In genomic region chr6:28710466-28711191, GRCh38 we compare ENCODE assay signal across 1 cellular context.
A peak's percentile ranks its signal among the peaks of the same experiment; 100 is the strongest.
TF ChIP-seq lines count a peak whose summit lies in the region.

No MANE protein-coding gene starts in this region.

TF ChIP-seq in HEK293, 187 proteins besides CTCF, POLR2A, EP300 and RAD21 (continued from another document and continues in another):
- TF ChIP-seq, protein P1, sequence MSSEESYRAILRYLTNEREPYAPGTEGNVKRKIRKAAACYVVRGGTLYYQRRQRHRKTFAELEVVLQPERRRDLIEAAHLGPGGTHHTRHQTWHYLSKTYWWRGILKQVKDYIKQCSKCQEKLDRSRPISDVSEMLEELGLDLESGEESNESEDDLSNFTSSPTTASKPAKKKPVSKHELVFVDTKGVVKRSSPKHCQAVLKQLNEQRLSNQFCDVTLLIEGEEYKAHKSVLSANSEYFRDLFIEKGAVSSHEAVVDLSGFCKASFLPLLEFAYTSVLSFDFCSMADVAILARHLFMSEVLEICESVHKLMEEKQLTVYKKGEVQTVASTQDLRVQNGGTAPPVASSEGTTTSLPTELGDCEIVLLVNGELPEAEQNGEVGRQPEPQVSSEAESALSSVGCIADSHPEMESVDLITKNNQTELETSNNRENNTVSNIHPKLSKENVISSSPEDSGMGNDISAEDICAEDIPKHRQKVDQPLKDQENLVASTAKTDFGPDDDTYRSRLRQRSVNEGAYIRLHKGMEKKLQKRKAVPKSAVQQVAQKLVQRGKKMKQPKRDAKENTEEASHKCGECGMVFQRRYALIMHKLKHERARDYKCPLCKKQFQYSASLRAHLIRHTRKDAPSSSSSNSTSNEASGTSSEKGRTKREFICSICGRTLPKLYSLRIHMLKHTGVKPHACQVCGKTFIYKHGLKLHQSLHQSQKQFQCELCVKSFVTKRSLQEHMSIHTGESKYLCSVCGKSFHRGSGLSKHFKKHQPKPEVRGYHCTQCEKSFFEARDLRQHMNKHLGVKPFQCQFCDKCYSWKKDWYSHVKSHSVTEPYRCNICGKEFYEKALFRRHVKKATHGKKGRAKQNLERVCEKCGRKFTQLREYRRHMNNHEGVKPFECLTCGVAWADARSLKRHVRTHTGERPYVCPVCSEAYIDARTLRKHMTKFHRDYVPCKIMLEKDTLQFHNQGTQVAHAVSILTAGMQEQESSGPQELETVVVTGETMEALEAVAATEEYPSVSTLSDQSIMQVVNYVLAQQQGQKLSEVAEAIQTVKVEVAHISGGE (tag by site-specific recombination; conservative IDR thresholded peaks at IDR 0.05; ENCODE audit: low read depth), result no peak
- TF ChIP-seq ZNF24 (tag by site-specific recombination; IDR thresholded peaks at IDR 0.05) (peak; percentile 51; the same call in 1 of the 2 replicates), ZNF404 (tag by site-specific recombination; IDR thresholded peaks at IDR 0.05) (no peak), TCF7L2 (IDR thresholded peaks at IDR 0.05; ENCODE audit: borderline replicate concordance, low read depth, low read length) (no peak), ZNF121 (tag by site-specific recombination; IDR thresholded peaks at IDR 0.05) (no peak), SP3 (tag by site-specific recombination; IDR thresholded peaks at IDR 0.05) (peak; percentile 29; the same call in 1 of the 2 replicates), ZNF670 (tag by site-specific recombination; IDR thresholded peaks at IDR 0.05; ENCODE audit: low read depth) (no peak), PBX3 (CRISPR knock-in tag; IDR thresholded peaks at IDR 0.05) (no peak), ZSCAN30 (tag by site-specific recombination; IDR thresholded peaks at IDR 0.05) (peak; percentile 62), ZNF610 (tag by site-specific recombination; IDR thresholded peaks at IDR 0.05; ENCODE audit: borderline replicate concordance) (no peak), ZNF514 (tag by site-specific recombination; IDR thresholded peaks at IDR 0.05) (no peak), ZNF501 (tag by site-specific recombination; IDR thresholded peaks at IDR 0.05) (peak; percentile 50; the same call in 1 of the 2 replicates), ZNF600 (tag by site-specific recombination; IDR thresholded peaks at IDR 0.05) (no peak), ZNF837 (tag by site-specific recombination; IDR thresholded peaks at IDR 0.05) (no peak), ZNF571 (tag by site-specific recombination; IDR thresholded peaks at IDR 0.05) (no peak), ZNF548 (tag by site-specific recombination; IDR thresholded peaks at IDR 0.05) (no peak), ZNF112 (tag by site-specific recombination; IDR thresholded peaks at IDR 0.05) (no peak), ZNF202 (tag by site-specific recombination; IDR thresholded peaks at IDR 0.05; ENCODE audit: borderline replicate concordance) (no peak), ZNF211 (tag by site-specific recombination; IDR thresholded peaks at IDR 0.05; ENCODE audit: low read depth) (no peak), TRIM28 (IDR thresholded peaks at IDR 0.05; ENCODE audit: borderline replicate concordance, low read length) (peak; percentile 86; the same call in 1 of the 2 replicates), ZBTB49 (tag by site-specific recombination; IDR thresholded peaks at IDR 0.05; ENCODE audit: low read depth) (no peak), ZBTB48 (tag by site-specific recombination; IDR thresholded peaks at IDR 0.05) (peak; percentile 63; the same call in 1 of the 2 replicates), ZNF626 (tag by site-specific recombination; IDR thresholded peaks at IDR 0.05) (no peak), HOXC10 (CRISPR knock-in tag; IDR thresholded peaks at IDR 0.05) (no peak), ZNF549 (tag by site-specific recombination; IDR thresholded peaks at IDR 0.05) (peak; percentile 27; the same call in 1 of the 2 replicates), KLF8 (tag by site-specific recombination; IDR thresholded peaks at IDR 0.05) (peak; percentile 43; the same call in 1 of the 2 replicates), ZNF530 (tag by site-specific recombination; IDR thresholded peaks at IDR 0.05; ENCODE audit: low read depth) (no peak), REPIN1 (tag by site-specific recombination; IDR thresholded peaks at IDR 0.05; ENCODE audit: low read depth) (no peak), SETDB1 (IDR thresholded peaks at IDR 0.05; ENCODE audit: insufficient read length, low read length) (no peak), ZSCAN23 (tag by site-specific recombination; IDR thresholded peaks at IDR 0.05) (no peak), ZNF366 (tag by site-specific recombination; conservative IDR thresholded peaks at IDR 0.05) (peak; percentile 53; the same call in 1 of the 2 replicates), ZSCAN16 (tag by site-specific recombination; IDR thresholded peaks at IDR 0.05) (no peak), ZBTB21 (tag by site-specific recombination; IDR thresholded peaks at IDR 0.05) (no peak), ZNF354C (tag by site-specific recombination; IDR thresholded peaks at IDR 0.05; ENCODE audit: borderline replicate concordance, low read depth) (no peak), KLF9 (tag by site-specific recombination; IDR thresholded peaks at IDR 0.05; ENCODE audit: low read depth) (0 out of 2 replicates have a peak, but pooled peaks have one; percentile 42), ZNF184 (tag by site-specific recombination; IDR thresholded peaks at IDR 0.05) (no peak), ZBTB26 (tag by site-specific recombination; optimal IDR thresholded peaks at IDR 0.05) (peak; percentile 21), KLF7 (tag by site-specific recombination; IDR thresholded peaks at IDR 0.05; ENCODE audit: borderline replicate concordance) (no peak), ZBTB20 (tag by site-specific recombination; IDR thresholded peaks at IDR 0.05) (peak; percentile 33; the same call in 1 of the 2 replicates), ZBTB44 (tag by site-specific recombination; IDR thresholded peaks at IDR 0.05) (peak; percentile 35; the same call in 1 of the 2 replicates), ZXDB (tag by site-specific recombination; IDR thresholded peaks at IDR 0.05) (peak; percentile 68), ZNF391 (tag by site-specific recombination; IDR thresholded peaks at IDR 0.05; ENCODE audit: borderline replicate concordance, low read depth) (0 out of 2 replicates have a peak, but pooled peaks have one; percentile 59), RBAK (tag by site-specific recombination; IDR thresholded peaks at IDR 0.05) (no peak)
- TF ChIP-seq, protein P2, sequence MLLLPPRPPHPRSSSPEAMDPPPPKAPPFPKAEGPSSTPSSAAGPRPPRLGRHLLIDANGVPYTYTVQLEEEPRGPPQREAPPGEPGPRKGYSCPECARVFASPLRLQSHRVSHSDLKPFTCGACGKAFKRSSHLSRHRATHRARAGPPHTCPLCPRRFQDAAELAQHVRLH (tag by site-specific recombination; IDR thresholded peaks at IDR 0.05), result peak; percentile 82
- TF ChIP-seq, protein P3, sequence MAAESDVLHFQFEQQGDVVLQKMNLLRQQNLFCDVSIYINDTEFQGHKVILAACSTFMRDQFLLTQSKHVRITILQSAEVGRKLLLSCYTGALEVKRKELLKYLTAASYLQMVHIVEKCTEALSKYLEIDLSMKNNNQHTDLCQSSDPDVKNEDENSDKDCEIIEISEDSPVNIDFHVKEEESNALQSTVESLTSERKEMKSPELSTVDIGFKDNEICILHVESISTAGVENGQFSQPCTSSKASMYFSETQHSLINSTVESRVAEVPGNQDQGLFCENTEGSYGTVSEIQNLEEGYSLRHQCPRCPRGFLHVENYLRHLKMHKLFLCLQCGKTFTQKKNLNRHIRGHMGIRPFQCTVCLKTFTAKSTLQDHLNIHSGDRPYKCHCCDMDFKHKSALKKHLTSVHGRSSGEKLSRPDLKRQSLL (tag by site-specific recombination; IDR thresholded peaks at IDR 0.05), result 0 out of 2 replicates have a peak, but pooled peaks have one; percentile 15
- TF ChIP-seq, protein P4, sequence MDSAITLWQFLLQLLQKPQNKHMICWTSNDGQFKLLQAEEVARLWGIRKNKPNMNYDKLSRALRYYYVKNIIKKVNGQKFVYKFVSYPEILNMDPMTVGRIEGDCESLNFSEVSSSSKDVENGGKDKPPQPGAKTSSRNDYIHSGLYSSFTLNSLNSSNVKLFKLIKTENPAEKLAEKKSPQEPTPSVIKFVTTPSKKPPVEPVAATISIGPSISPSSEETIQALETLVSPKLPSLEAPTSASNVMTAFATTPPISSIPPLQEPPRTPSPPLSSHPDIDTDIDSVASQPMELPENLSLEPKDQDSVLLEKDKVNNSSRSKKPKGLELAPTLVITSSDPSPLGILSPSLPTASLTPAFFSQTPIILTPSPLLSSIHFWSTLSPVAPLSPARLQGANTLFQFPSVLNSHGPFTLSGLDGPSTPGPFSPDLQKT (IDR thresholded peaks at IDR 0.05; ENCODE audit: borderline replicate concordance, low read depth, low read length), result no peak
- TF ChIP-seq, protein P5, sequence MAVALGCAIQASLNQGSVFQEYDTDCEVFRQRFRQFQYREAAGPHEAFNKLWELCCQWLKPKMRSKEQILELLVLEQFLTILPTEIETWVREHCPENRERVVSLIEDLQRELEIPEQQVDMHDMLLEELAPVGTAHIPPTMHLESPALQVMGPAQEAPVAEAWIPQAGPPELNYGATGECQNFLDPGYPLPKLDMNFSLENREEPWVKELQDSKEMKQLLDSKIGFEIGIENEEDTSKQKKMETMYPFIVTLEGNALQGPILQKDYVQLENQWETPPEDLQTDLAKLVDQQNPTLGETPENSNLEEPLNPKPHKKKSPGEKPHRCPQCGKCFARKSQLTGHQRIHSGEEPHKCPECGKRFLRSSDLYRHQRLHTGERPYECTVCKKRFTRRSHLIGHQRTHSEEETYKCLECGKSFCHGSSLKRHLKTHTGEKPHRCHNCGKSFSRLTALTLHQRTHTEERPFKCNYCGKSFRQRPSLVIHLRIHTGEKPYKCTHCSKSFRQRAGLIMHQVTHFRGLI (tag by site-specific recombination; IDR thresholded peaks at IDR 0.05), result no peak
- TF ChIP-seq, protein P6, sequence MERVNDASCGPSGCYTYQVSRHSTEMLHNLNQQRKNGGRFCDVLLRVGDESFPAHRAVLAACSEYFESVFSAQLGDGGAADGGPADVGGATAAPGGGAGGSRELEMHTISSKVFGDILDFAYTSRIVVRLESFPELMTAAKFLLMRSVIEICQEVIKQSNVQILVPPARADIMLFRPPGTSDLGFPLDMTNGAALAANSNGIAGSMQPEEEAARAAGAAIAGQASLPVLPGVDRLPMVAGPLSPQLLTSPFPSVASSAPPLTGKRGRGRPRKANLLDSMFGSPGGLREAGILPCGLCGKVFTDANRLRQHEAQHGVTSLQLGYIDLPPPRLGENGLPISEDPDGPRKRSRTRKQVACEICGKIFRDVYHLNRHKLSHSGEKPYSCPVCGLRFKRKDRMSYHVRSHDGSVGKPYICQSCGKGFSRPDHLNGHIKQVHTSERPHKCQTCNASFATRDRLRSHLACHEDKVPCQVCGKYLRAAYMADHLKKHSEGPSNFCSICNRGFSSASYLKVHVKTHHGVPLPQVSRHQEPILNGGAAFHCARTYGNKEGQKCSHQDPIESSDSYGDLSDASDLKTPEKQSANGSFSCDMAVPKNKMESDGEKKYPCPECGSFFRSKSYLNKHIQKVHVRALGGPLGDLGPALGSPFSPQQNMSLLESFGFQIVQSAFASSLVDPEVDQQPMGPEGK (tag by site-specific recombination; IDR thresholded peaks at IDR 0.05), result peak; percentile 52
- TF ChIP-seq, protein P7, sequence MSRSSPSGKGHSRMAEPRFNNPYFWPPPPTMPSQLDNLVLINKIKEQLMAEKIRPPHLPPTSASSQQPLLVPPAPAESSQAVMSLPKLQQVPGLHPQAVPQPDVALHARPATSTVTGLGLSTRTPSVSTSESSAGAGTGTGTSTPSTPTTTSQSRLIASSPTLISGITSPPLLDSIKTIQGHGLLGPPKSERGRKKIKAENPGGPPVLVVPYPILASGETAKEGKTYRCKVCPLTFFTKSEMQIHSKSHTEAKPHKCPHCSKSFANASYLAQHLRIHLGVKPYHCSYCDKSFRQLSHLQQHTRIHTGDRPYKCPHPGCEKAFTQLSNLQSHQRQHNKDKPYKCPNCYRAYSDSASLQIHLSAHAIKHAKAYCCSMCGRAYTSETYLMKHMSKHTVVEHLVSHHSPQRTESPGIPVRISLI (tag by site-specific recombination; IDR thresholded peaks at IDR 0.05), result peak; percentile 90
